In the genomic region with DNA sequence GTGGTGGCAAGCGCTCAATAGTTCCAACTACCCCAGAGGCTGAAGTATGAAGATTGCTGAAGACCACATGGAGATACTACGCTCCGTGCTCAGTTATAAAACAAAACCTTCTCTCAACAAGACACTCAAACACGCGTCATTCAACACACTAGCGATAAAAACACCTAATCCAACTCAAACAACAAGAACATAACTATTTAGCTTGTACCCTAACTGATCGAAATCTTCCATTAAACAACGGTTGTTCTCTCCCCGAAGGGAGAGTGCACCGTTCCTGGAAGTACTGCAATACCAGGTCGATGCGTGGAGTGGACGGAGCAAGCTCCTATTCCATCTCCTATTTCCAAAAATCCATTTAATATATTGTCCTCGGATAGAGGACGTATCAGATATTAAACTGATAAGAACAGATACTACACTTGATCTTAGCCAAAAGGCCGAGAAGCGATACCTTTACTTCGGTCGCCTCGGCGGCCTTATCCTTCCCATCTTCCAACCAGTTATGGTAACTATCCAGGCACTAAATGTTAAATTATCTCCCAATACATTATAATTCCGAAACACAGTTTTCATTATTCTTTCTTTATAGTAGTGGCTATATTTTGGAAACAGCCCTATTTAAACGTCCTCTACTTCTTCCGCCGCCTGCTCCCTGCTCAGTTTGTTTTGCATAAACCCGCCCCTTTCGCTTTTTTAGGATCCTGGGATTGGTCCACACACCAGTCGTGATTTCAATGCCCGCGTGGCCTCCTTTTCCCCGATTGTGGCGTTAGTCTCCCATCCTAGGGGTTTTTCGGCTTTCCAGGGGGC, we compare ENCODE assay signal across 1 cellular context.
TF ChIP-seq lines count a peak whose summit lies in the region.

No MANE protein-coding gene starts in this region.

TF ChIP-seq in HEK293, 187 proteins besides CTCF, POLR2A, EP300 and RAD21 (continued from another document and continues in another):
- TF ChIP-seq, protein P1, sequence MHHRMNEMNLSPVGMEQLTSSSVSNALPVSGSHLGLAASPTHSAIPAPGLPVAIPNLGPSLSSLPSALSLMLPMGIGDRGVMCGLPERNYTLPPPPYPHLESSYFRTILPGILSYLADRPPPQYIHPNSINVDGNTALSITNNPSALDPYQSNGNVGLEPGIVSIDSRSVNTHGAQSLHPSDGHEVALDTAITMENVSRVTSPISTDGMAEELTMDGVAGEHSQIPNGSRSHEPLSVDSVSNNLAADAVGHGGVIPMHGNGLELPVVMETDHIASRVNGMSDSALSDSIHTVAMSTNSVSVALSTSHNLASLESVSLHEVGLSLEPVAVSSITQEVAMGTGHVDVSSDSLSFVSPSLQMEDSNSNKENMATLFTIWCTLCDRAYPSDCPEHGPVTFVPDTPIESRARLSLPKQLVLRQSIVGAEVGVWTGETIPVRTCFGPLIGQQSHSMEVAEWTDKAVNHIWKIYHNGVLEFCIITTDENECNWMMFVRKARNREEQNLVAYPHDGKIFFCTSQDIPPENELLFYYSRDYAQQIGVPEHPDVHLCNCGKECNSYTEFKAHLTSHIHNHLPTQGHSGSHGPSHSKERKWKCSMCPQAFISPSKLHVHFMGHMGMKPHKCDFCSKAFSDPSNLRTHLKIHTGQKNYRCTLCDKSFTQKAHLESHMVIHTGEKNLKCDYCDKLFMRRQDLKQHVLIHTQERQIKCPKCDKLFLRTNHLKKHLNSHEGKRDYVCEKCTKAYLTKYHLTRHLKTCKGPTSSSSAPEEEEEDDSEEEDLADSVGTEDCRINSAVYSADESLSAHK (tag by site-specific recombination; IDR thresholded peaks at IDR 0.05), result peak; percentile 84
- TF ChIP-seq, protein P2, sequence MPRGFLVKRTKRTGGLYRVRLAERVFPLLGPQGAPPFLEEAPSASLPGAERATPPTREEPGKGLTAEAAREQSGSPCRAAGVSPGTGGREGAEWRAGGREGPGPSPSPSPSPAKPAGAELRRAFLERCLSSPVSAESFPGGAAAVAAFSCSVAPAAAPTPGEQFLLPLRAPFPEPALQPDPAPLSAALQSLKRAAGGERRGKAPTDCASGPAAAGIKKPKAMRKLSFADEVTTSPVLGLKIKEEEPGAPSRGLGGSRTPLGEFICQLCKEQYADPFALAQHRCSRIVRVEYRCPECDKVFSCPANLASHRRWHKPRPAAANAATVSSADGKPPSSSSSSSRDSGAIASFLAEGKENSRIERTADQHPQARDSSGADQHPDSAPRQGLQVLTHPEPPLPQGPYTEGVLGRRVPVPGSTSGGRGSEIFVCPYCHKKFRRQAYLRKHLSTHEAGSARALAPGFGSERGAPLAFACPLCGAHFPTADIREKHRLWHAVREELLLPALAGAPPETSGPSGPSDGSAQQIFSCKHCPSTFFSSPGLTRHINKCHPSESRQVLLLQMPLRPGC (tag by site-specific recombination; IDR thresholded peaks at IDR 0.05), result peak; percentile 93
- TF ChIP-seq ZNF354C (tag by site-specific recombination; IDR thresholded peaks at IDR 0.05; ENCODE audit: borderline replicate concordance, low read depth) (no peak), ZNF223 (tag by site-specific recombination; IDR thresholded peaks at IDR 0.05) (0 out of 2 replicates have a peak, but pooled peaks have one; percentile 7), ZNF792 (tag by site-specific recombination; IDR thresholded peaks at IDR 0.05) (peak; percentile 75; the same call in 1 of the 2 replicates), KLF10 (tag by site-specific recombination; IDR thresholded peaks at IDR 0.05) (peak; percentile 95), OSR2 (tag by site-specific recombination; IDR thresholded peaks at IDR 0.05) (peak; percentile 89), ZNF549 (tag by site-specific recombination; IDR thresholded peaks at IDR 0.05) (no peak), ZNF555 (tag by site-specific recombination; conservative IDR thresholded peaks at IDR 0.05) (no peak), ZFP37 (tag by site-specific recombination; IDR thresholded peaks at IDR 0.05) (peak; percentile 100), ZNF211 (tag by site-specific recombination; IDR thresholded peaks at IDR 0.05; ENCODE audit: low read depth) (no peak), ZNF473 (tag by site-specific recombination; IDR thresholded peaks at IDR 0.05) (no peak), ZNF266 (tag by site-specific recombination; IDR thresholded peaks at IDR 0.05; ENCODE audit: low read depth) (no peak), ZNF302 (tag by site-specific recombination; IDR thresholded peaks at IDR 0.05; ENCODE audit: low read depth) (peak; percentile 48), BCL11A (tag by site-specific recombination; IDR thresholded peaks at IDR 0.05; ENCODE audit: low read depth) (peak; percentile 90), ZNF23 (tag by site-specific recombination; IDR thresholded peaks at IDR 0.05; ENCODE audit: borderline replicate concordance) (no peak; the same call in 1 of the 2 replicates), ZNF239 (tag by site-specific recombination; IDR thresholded peaks at IDR 0.05) (peak; percentile 55), ZNF202 (tag by site-specific recombination; IDR thresholded peaks at IDR 0.05; ENCODE audit: borderline replicate concordance) (no peak), ZNF114 (tag by site-specific recombination; IDR thresholded peaks at IDR 0.05) (no peak), ZNF2 (tag by site-specific recombination; IDR thresholded peaks at IDR 0.05) (peak; percentile 99), KLF16 (tag by site-specific recombination; IDR thresholded peaks at IDR 0.05) (peak; percentile 96), ZNF248 (tag by site-specific recombination; IDR thresholded peaks at IDR 0.05) (no peak), OVOL3 (tag by site-specific recombination; IDR thresholded peaks at IDR 0.05) (peak; percentile 95), ZNF146 (tag by site-specific recombination; IDR thresholded peaks at IDR 0.05) (peak; percentile 95), SCRT1 (tag by site-specific recombination; IDR thresholded peaks at IDR 0.05; ENCODE audit: borderline replicate concordance) (peak; percentile 63; the same call in 1 of the 2 replicates), ZBTB1 (tag by site-specific recombination; IDR thresholded peaks at IDR 0.05) (peak; percentile 23; the same call in 1 of the 2 replicates), ZNF548 (tag by site-specific recombination; IDR thresholded peaks at IDR 0.05) (no peak), GFI1B (tag by site-specific recombination; IDR thresholded peaks at IDR 0.05) (peak; percentile 86), ZNF169 (tag by site-specific recombination; IDR thresholded peaks at IDR 0.05) (peak; percentile 74; the same call in 1 of the 2 replicates), ZNF596 (tag by site-specific recombination; IDR thresholded peaks at IDR 0.05) (peak; percentile 86), ZNF514 (tag by site-specific recombination; IDR thresholded peaks at IDR 0.05) (no peak), SP3 (tag by site-specific recombination; IDR thresholded peaks at IDR 0.05) (peak; percentile 73), GLI2 (tag by site-specific recombination; IDR thresholded peaks at IDR 0.05; ENCODE audit: borderline replicate concordance, low read depth) (no peak; the same call in 1 of the 2 replicates)
- TF ChIP-seq, protein P3, sequence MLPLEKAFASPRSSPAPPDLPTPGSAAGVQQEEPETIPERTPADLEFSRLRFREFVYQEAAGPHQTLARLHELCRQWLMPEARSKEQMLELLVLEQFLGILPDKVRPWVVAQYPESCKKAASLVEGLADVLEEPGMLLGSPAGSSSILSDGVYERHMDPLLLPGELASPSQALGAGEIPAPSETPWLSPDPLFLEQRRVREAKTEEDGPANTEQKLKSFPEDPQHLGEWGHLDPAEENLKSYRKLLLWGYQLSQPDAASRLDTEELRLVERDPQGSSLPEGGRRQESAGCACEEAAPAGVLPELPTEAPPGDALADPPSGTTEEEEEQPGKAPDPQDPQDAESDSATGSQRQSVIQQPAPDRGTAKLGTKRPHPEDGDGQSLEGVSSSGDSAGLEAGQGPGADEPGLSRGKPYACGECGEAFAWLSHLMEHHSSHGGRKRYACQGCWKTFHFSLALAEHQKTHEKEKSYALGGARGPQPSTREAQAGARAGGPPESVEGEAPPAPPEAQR (tag by site-specific recombination; IDR thresholded peaks at IDR 0.05), result peak; percentile 80; the same call in 1 of the 2 replicates
- TF ChIP-seq, protein P4, sequence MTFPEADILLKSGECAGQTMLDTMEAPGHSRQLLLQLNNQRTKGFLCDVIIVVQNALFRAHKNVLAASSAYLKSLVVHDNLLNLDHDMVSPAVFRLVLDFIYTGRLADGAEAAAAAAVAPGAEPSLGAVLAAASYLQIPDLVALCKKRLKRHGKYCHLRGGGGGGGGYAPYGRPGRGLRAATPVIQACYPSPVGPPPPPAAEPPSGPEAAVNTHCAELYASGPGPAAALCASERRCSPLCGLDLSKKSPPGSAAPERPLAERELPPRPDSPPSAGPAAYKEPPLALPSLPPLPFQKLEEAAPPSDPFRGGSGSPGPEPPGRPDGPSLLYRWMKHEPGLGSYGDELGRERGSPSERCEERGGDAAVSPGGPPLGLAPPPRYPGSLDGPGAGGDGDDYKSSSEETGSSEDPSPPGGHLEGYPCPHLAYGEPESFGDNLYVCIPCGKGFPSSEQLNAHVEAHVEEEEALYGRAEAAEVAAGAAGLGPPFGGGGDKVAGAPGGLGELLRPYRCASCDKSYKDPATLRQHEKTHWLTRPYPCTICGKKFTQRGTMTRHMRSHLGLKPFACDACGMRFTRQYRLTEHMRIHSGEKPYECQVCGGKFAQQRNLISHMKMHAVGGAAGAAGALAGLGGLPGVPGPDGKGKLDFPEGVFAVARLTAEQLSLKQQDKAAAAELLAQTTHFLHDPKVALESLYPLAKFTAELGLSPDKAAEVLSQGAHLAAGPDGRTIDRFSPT (tag by site-specific recombination; IDR thresholded peaks at IDR 0.05), result peak; percentile 44; the same call in 1 of the 2 replicates
- TF ChIP-seq, protein P5, sequence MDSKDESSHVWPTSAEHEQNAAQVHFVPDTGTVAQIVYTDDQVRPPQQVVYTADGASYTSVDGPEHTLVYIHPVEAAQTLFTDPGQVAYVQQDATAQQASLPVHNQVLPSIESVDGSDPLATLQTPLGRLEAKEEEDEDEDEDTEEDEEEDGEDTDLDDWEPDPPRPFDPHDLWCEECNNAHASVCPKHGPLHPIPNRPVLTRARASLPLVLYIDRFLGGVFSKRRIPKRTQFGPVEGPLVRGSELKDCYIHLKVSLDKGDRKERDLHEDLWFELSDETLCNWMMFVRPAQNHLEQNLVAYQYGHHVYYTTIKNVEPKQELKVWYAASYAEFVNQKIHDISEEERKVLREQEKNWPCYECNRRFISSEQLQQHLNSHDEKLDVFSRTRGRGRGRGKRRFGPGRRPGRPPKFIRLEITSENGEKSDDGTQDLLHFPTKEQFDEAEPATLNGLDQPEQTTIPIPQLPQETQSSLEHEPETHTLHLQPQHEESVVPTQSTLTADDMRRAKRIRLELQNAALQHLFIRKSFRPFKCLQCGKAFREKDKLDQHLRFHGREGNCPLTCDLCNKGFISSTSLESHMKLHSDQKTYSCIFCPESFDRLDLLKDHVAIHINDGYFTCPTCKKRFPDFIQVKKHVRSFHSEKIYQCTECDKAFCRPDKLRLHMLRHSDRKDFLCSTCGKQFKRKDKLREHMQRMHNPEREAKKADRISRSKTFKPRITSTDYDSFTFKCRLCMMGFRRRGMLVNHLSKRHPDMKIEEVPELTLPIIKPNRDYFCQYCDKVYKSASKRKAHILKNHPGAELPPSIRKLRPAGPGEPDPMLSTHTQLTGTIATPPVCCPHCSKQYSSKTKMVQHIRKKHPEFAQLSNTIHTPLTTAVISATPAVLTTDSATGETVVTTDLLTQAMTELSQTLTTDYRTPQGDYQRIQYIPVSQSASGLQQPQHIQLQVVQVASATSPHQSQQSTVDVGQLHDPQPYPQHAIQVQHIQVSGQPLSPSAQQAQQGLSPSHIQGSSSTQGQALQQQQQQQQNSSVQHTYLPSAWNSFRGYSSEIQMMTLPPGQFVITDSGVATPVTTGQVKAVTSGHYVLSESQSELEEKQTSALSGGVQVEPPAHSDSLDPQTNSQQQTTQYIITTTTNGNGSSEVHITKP (tag by site-specific recombination; IDR thresholded peaks at IDR 0.05), result peak; percentile 90
- TF ChIP-seq, protein P6, sequence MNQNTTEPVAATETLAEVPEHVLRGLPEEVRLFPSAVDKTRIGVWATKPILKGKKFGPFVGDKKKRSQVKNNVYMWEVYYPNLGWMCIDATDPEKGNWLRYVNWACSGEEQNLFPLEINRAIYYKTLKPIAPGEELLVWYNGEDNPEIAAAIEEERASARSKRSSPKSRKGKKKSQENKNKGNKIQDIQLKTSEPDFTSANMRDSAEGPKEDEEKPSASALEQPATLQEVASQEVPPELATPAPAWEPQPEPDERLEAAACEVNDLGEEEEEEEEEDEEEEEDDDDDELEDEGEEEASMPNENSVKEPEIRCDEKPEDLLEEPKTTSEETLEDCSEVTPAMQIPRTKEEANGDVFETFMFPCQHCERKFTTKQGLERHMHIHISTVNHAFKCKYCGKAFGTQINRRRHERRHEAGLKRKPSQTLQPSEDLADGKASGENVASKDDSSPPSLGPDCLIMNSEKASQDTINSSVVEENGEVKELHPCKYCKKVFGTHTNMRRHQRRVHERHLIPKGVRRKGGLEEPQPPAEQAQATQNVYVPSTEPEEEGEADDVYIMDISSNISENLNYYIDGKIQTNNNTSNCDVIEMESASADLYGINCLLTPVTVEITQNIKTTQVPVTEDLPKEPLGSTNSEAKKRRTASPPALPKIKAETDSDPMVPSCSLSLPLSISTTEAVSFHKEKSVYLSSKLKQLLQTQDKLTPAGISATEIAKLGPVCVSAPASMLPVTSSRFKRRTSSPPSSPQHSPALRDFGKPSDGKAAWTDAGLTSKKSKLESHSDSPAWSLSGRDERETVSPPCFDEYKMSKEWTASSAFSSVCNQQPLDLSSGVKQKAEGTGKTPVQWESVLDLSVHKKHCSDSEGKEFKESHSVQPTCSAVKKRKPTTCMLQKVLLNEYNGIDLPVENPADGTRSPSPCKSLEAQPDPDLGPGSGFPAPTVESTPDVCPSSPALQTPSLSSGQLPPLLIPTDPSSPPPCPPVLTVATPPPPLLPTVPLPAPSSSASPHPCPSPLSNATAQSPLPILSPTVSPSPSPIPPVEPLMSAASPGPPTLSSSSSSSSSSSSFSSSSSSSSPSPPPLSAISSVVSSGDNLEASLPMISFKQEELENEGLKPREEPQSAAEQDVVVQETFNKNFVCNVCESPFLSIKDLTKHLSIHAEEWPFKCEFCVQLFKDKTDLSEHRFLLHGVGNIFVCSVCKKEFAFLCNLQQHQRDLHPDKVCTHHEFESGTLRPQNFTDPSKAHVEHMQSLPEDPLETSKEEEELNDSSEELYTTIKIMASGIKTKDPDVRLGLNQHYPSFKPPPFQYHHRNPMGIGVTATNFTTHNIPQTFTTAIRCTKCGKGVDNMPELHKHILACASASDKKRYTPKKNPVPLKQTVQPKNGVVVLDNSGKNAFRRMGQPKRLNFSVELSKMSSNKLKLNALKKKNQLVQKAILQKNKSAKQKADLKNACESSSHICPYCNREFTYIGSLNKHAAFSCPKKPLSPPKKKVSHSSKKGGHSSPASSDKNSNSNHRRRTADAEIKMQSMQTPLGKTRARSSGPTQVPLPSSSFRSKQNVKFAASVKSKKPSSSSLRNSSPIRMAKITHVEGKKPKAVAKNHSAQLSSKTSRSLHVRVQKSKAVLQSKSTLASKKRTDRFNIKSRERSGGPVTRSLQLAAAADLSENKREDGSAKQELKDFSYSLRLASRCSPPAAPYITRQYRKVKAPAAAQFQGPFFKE (tag by site-specific recombination; IDR thresholded peaks at IDR 0.05; ENCODE audit: borderline replicate concordance), result no peak
- TF ChIP-seq, protein P7, sequence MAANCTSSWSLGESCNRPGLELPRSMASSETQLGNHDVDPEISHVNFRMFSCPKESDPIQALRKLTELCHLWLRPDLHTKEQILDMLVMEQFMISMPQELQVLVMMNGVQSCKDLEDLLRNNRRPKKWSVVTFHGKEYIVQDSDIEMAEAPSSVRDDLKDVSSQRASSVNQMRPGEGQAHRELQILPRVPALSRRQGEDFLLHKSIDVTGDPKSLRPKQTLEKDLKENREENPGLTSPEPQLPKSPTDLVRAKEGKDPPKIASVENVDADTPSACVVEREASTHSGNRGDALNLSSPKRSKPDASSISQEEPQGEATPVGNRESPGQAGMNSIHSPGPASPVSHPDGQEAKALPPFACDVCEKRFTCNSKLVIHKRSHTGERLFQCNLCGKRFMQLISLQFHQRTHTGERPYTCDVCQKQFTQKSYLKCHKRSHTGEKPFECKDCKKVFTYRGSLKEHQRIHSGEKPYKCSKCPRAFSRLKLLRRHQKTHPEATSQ (tag by site-specific recombination; IDR thresholded peaks at IDR 0.05), result peak; percentile 50; the same call in 1 of the 2 replicates
